In the genomic region with DNA sequence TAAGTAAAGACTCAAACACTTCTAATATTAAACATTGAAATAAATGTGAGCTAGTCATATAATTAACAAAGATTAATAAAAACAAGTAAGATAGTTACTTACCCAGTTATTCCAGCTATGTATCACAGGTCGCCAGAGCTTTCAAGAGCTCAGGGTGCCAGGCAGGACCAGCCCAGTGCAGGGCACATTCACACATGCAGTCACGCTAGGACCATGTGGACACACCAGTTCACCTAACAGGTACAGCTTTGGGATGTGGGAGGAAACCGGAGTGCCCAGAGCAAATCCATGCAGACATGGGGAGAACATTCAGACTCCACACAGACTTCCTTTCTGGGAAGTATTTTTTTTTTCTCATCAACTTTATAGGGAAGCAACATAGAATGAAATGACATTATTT, we compare ENCODE assay signal across 9 cellular contexts. TPM values are rescaled to one million over a fixed set of nuclear protein-coding genes. Genes with fewer than 3 reads are reported as not detected.
"Had no signal": no experiment of that assay in that cellular context is flagged by ENCODE, and none has a peak within 500 bp of the region (broad histone marks: within the 10 kb centered on the region; RNA-seq: fewer than 3 reads in every experiment).

No MANE protein-coding gene starts in this region.

- H3K4me3 ChIP-seq: K562 had no signal

- ATAC-seq: K562 had no signal

- H3K27ac ChIP-seq: HL-60 had no signal

- DNase-seq: IMR-90, KBM-7, KG1 had no signal

- FAIRE-seq: HTR-8/SVneo, K562 had no signal

RNA-seq across cellular contexts. Expression of a gene that starts 39.3 kb away (rescaled TPM):
- total RNA-seq: HT-29, HT1080, IMR-90, K562 had no signal
- polyA plus RNA-seq: IgD-negative memory B cell, IMR-90, K562 had no signal
